Comparison of ENCODE assay signal across 35 cellular contexts in genomic region chr10:21234761-21235160, GRCh38.
A peak's percentile ranks its signal among the peaks of the same experiment; 100 is the strongest.
DNase-seq lines count a peak whose midpoint lies in the region; ATAC-seq, FAIRE-seq and TF ChIP-seq lines count a peak whose summit lies in the region.
"Had no signal": no experiment of that assay in that cellular context is flagged by ENCODE, and none has a peak within 500 bp of the region (broad histone marks: within the 10 kb centered on the region; RNA-seq: fewer than 3 reads in every experiment).

No MANE protein-coding gene starts in this region.

- H3K9me3 ChIP-seq in neural progenitor cell (ENCODE audit: low read depth), result no peaks in the 10 kb centered on the region
- H3K9me3 ChIP-seq: A549; BE2C; BLaER1; BLaER1 treated with 17β-estradiol and CSF1 and Interleukin-3, amounts not matched to agents 10 nM and 100 nM had no signal

- peaks cover 5% of the 10 kb centered on the region for H3K4me1 Mint-ChIP-seq in neural progenitor cell
- H3K4me1 Mint-ChIP-seq: B cell; CD14-positive monocyte; CD4-positive, alpha-beta memory T cell; CD4-positive, CD25-positive, alpha-beta regulatory T cell; CD8-positive, alpha-beta memory T cell had no signal

- H3F3A ChIP-seq in neural progenitor cell (ENCODE audit: low read depth), result no peaks in the 10 kb centered on the region

- no peak overlapping the region for H2AFZ ChIP-seq in neural progenitor cell (replicated peaks)

- DNase-seq in NCI-H82 (lab: John Stamatoyannopoulos, UW), result peak; percentile 0
- DNase-seq in NCI-H82 treated with DMSO at 0.1 percent for 48 hours (lab: John Stamatoyannopoulos, UW; ENCODE audit: unreplicated experiment), result no peak
- no peak for DNase-seq in neural progenitor cell (ENCODE audit: low spot score)
- DNase-seq in urothelium cell line (ENCODE audit: low spot score), result no peak
- no peak for DNase-seq in dorsolateral prefrontal cortex
- DNase-seq: 8988T; ACHN; AML-193; BE2C; C1 segment of cervical spinal cord; Caco-2; Calu3; CD4-positive, alpha-beta memory T cell; CD4-positive, alpha-beta T cell; CD4-positive, CD25-positive, alpha-beta regulatory T cell; CD8-positive, alpha-beta memory T cell; CD8-positive, alpha-beta T cell; COR-L47; DMS 273 treated with DMSO at 0.1 percent for 48 hours; DMS153; DMS53; DMS79; DMS79 treated with DMSO at 0.1 percent for 48 hours; DND-41; EL had no signal

- H3K36me3 Mint-ChIP-seq in neural progenitor cell, result peaks cover 3% of the 10 kb centered on the region
- H3K36me3 Mint-ChIP-seq: CD14-positive monocyte; CD4-positive, alpha-beta memory T cell; CD4-positive, CD25-positive, alpha-beta regulatory T cell; CD8-positive, alpha-beta memory T cell; CD8-positive, alpha-beta T cell had no signal

- no peak overlapping the region for H3K4me2 ChIP-seq in neural progenitor cell
- H3K4me2 ChIP-seq: A549; BLaER1; BLaER1 treated with 17β-estradiol and CSF1 and Interleukin-3, amounts not matched to agents 10 nM and 100 nM had no signal

- H3K4me3 Mint-ChIP-seq in neural progenitor cell, result no peak overlapping the region
- H3K4me3 Mint-ChIP-seq: B cell; CD14-positive monocyte; CD4-positive, alpha-beta memory T cell; CD4-positive, alpha-beta T cell; CD4-positive, CD25-positive, alpha-beta regulatory T cell; CD8-positive, alpha-beta memory T cell; CD8-positive, alpha-beta T cell had no signal

- H3K9me3 Mint-ChIP-seq in neural progenitor cell, result peaks cover 14% of the 10 kb centered on the region

- H4K20me1 ChIP-seq in neural progenitor cell (ENCODE audit: low read depth), result no peaks in the 10 kb centered on the region
- H4K20me1 ChIP-seq: BLaER1; BLaER1 treated with 17β-estradiol and CSF1 and Interleukin-3, amounts not matched to agents 10 nM and 100 nM had no signal

- H3K36me3 ChIP-seq in neural progenitor cell, result no peaks in the 10 kb centered on the region
- H3K36me3 ChIP-seq: BE2C; BLaER1; BLaER1 treated with 17β-estradiol and CSF1 and Interleukin-3, amounts not matched to agents 10 nM and 100 nM had no signal

- FAIRE-seq in urothelium cell line (lab: Jason Lieb, UNC), result peak; percentile 13
- FAIRE-seq: A204.1, A549, D721Med had no signal

- no peak overlapping the region for H3K9ac ChIP-seq in neural progenitor cell
- H3K9ac ChIP-seq: BLaER1; BLaER1 treated with 17β-estradiol and CSF1 and Interleukin-3, amounts not matched to agents 10 nM and 100 nM had no signal

- peaks cover 4% of the 10 kb centered on the region for H3K27me3 Mint-ChIP-seq in neural progenitor cell (ENCODE audit: insufficient read depth, low read depth)

- TF ChIP-seq CTCF in neural progenitor cell (IDR thresholded peaks at IDR 0.05), result no peak
- no peak for TF ChIP-seq CTCF in dorsolateral prefrontal cortex (IDR thresholded peaks at IDR 0.05 in 54 of 56, conservative IDR thresholded peaks at IDR 0.05 in 2 of 56; ENCODE audit: low read depth in 1 of 56, partially characterized antibody in 56 of 56)

- H3K79me2 ChIP-seq in neural progenitor cell (ENCODE audit: low read depth), result no peaks in the 10 kb centered on the region

- H3K4me3 ChIP-seq in neural progenitor cell (no peak overlapping the region), dorsolateral prefrontal cortex (no peak overlapping the region)
- H3K4me3 ChIP-seq: A549; BLaER1; BLaER1 treated with 17β-estradiol and CSF1 and Interleukin-3, amounts not matched to agents 10 nM and 100 nM had no signal

- H3K27ac Mint-ChIP-seq in neural progenitor cell, result peak overlapping the region; percentile 15
- H3K27ac Mint-ChIP-seq: B cell; CD4-positive, alpha-beta memory T cell; CD4-positive, alpha-beta T cell; CD4-positive, CD25-positive, alpha-beta regulatory T cell; CD8-positive, alpha-beta T cell had no signal

- no peak overlapping the region for H3K27ac ChIP-seq in neural progenitor cell
- no peak overlapping the region for H3K27ac ChIP-seq in dorsolateral prefrontal cortex
- H3K27ac ChIP-seq: 22Rv1; A549; BLaER1; BLaER1 treated with 17β-estradiol and CSF1 and Interleukin-3, amounts not matched to agents 10 nM and 100 nM; C4-2B had no signal

- no peaks in the 10 kb centered on the region for H3K27me3 ChIP-seq in neural progenitor cell
- H3K27me3 ChIP-seq in dorsolateral prefrontal cortex, result no peaks in the 10 kb centered on the region
- H3K27me3 ChIP-seq: BE2C; BLaER1; BLaER1 treated with 17β-estradiol and CSF1 and Interleukin-3, amounts not matched to agents 10 nM and 100 nM had no signal

- ATAC-seq in HG03442 (IDR thresholded peaks at IDR 0.05; ENCODE audit: unreplicated experiment), result no peak
- ATAC-seq: A549; CD8-positive, alpha-beta T cell had no signal

- intact Hi-C loops in dorsolateral prefrontal cortex (cut with DNase I), result no loop called here

- H3K4me1 ChIP-seq in neural progenitor cell, result no peaks in the 10 kb centered on the region
- H3K4me1 ChIP-seq: A549; BE2C; BLaER1; BLaER1 treated with 17β-estradiol and CSF1 and Interleukin-3, amounts not matched to agents 10 nM and 100 nM; Caco-2 had no signal
